In genomic region chr20:63260943-63261807, GRCh38 we compare ENCODE assay signal across 18 cellular contexts. TPM values are rescaled to one million over a fixed set of nuclear protein-coding genes. Genes with fewer than 3 reads are reported as not detected.
A peak's percentile ranks its signal among the peaks of the same experiment; 100 is the strongest.
DNase-seq lines count a peak whose midpoint lies in the region; ATAC-seq and TF ChIP-seq lines count a peak whose summit lies in the region.
"Had no signal": no experiment of that assay in that cellular context is flagged by ENCODE, and none has a peak within 500 bp of the region (broad histone marks: within the 10 kb centered on the region; RNA-seq: fewer than 3 reads in every experiment).

No MANE protein-coding gene starts in this region.

- CTCF ChIA-PET in HEK293 (lab: Yijun Ruan, JAX): interaction anchor here (1.3 kb wide), 1 partner anchor 19 kb away, joined by 3 read pairs; no protein-coding TSS in a partner anchor

- no peaks in the 10 kb centered on the region for H4K20me1 ChIP-seq in neural cell (ENCODE audit: insufficient read depth)

- H3K9me3 ChIP-seq in HEK293 (ENCODE audit: control insufficient read depth, insufficient read depth, low read depth, low read length) (no peaks in the 10 kb centered on the region), neural cell (ENCODE audit: low read length) (no peaks in the 10 kb centered on the region)
- H3K9me3 ChIP-seq: stomach, upper lobe of right lung had no signal

- no peak overlapping the region for H3K4me3 ChIP-seq in HEK293 (ENCODE audit: low read depth, low read length)
- H3K4me3 ChIP-seq in neural cell (ENCODE audit: low read length): no peak overlapping the region
- H3K4me3 ChIP-seq: SK-N-MC, stomach, upper lobe of right lung had no signal

- no peaks in the 10 kb centered on the region for H3K79me2 ChIP-seq in neural cell (replicated peaks; ENCODE audit: insufficient read depth, low read length)
- H3K79me2 ChIP-seq: parathyroid adenoma had no signal

- POLR2A ChIA-PET in HEK293 (lab: Yijun Ruan, JAX): no interaction called here

- H3K9ac ChIP-seq in neural cell (ENCODE audit: low read length): peak overlapping the region; percentile 21
- H3K9ac ChIP-seq: parathyroid adenoma had no signal

- peaks cover 91% of the 10 kb centered on the region for H3K4me1 Mint-ChIP-seq in brain
- H3K4me1 Mint-ChIP-seq: activated B cell treated with CpG ODN at 0.5 μM for 24 hours had no signal

- no peak overlapping the region for H3K4me2 ChIP-seq in neural cell (ENCODE audit: low read length)

- no peaks in the 10 kb centered on the region for H3K36me3 ChIP-seq in HEK293 (ENCODE audit: control insufficient read depth in 2 of 2, insufficient read depth in 1 of 2, low read length in 2 of 2)
- no peaks in the 10 kb centered on the region for H3K36me3 ChIP-seq in neural cell (ENCODE audit: insufficient read depth, low read length)
- H3K36me3 ChIP-seq: stomach, upper lobe of right lung had no signal

- TF ChIP-seq CTCF in HEK293 (tag by site-specific recombination; IDR thresholded peaks at IDR 0.05) (no peak), brain (conservative IDR thresholded peaks at IDR 0.05) (no peak), neural cell (IDR thresholded peaks at IDR 0.05; ENCODE audit: poor library complexity, severe bottlenecking) (no peak)

- no peaks in the 10 kb centered on the region for H3K27me3 ChIP-seq in neural cell (ENCODE audit: insufficient read depth, low read depth, low read length)

- peaks cover 0 to 7% (median 3%) of the 10 kb centered on the region in 5 experiments for H3K9me3 Mint-ChIP-seq in brain
- H3K9me3 Mint-ChIP-seq: activated B cell treated with CpG ODN at 0.5 μM for 24 hours; activated naive CD8-positive, alpha-beta T cell treated with anti-CD3 and anti-CD28 coated beads, Interleukin-2, amount 50 U/mL, for 24 hours; CD4-positive, alpha-beta T cell; T-helper 2 cell treated with Interferon-gamma antibody and Interleukin-4, amounts not matched to agents 5 μg/mL and 100 μg/mL, for 36 hours had no signal

- no peaks in the 10 kb centered on the region for H3K36me3 Mint-ChIP-seq in brain

- DNase-seq in GM19238 (ENCODE audit: insufficient read length, low spot score) (no peak), foreskin melanocyte (no peak)
- DNase-seq: activated B cell treated with CpG ODN at 0.5 μM for 24 hours; activated naive CD8-positive, alpha-beta T cell treated with anti-CD3 and anti-CD28 coated beads, Interleukin-2, amount 50 U/mL, for 24 hours; CD4-positive, alpha-beta T cell; left ventricle myocardium superior; NCI-H1417 treated with DMSO at 0.1 percent for 48 hours; NCI-H226; stomach; upper lobe of right lung had no signal

- H2AFZ ChIP-seq in neural cell (ENCODE audit: low read depth, low read length): no peak overlapping the region
- H2AFZ ChIP-seq: parathyroid adenoma had no signal

- no peak for ATAC-seq in HG03439 (IDR thresholded peaks at IDR 0.05; ENCODE audit: unreplicated experiment)
- ATAC-seq: activated naive CD8-positive, alpha-beta T cell treated with anti-CD3 and anti-CD28 coated beads, Interleukin-2, amount 50 U/mL, for 24 hours; esophagus mucosa; left ventricle myocardium superior; upper lobe of right lung had no signal

- H3K27ac ChIP-seq in HEK293 (ENCODE audit: extremely low read depth, low read depth, low read length) (no peak overlapping the region), neural cell (ENCODE audit: low read length) (no peak overlapping the region)
- H3K27ac ChIP-seq: parathyroid adenoma, SK-N-MC, stomach, upper lobe of right lung had no signal

- peak overlapping the region; percentile 83 to 100 (median 88) for H3K27ac Mint-ChIP-seq in brain
- H3K27ac Mint-ChIP-seq: activated B cell treated with CpG ODN at 0.5 μM for 24 hours; activated naive CD8-positive, alpha-beta T cell treated with anti-CD3 and anti-CD28 coated beads, Interleukin-2, amount 50 U/mL, for 24 hours; CD4-positive, alpha-beta T cell; T-helper 2 cell treated with Interferon-gamma antibody and Interleukin-4, amounts not matched to agents 5 μg/mL and 100 μg/mL, for 36 hours had no signal

- TF ChIP-seq RAD21 in neural cell (conservative IDR thresholded peaks at IDR 0.05): no peak

- H3K9me2 ChIP-seq in neural cell (ENCODE audit: insufficient read depth, low read length): no peaks in the 10 kb centered on the region

- no peak for TF ChIP-seq EP300 in neural cell (conservative IDR thresholded peaks at IDR 0.05; ENCODE audit: poor library complexity, severe bottlenecking)

- H3F3A ChIP-seq in neural cell (ENCODE audit: insufficient read depth, low read length, poor library complexity, severe bottlenecking): no peaks in the 10 kb centered on the region

- H3K27me3 Mint-ChIP-seq in brain: peaks cover 3% of the 10 kb centered on the region

- peak overlapping the region in 4 of 5 experiments; percentile 60 to 73 (median 63) for H3K4me3 Mint-ChIP-seq in brain
- H3K4me3 Mint-ChIP-seq: activated B cell treated with CpG ODN at 0.5 μM for 24 hours; activated naive CD8-positive, alpha-beta T cell treated with anti-CD3 and anti-CD28 coated beads, Interleukin-2, amount 50 U/mL, for 24 hours; CD4-positive, alpha-beta T cell; T-helper 2 cell treated with Interferon-gamma antibody and Interleukin-4, amounts not matched to agents 5 μg/mL and 100 μg/mL, for 36 hours had no signal

- no peaks in the 10 kb centered on the region for H3K4me1 ChIP-seq in HEK293 (ENCODE audit: control insufficient read depth, insufficient read depth, low read length)
- H3K4me1 ChIP-seq: parathyroid adenoma, stomach, upper lobe of right lung had no signal

TF ChIP-seq in HEK293, 187 proteins besides CTCF, POLR2A, EP300 and RAD21:
- TF ChIP-seq ZNF239 (tag by site-specific recombination; IDR thresholded peaks at IDR 0.05): no peak
- no peak for TF ChIP-seq ZNF266 (tag by site-specific recombination; IDR thresholded peaks at IDR 0.05; ENCODE audit: low read depth)
- TF ChIP-seq ZNF292 (tag by site-specific recombination; IDR thresholded peaks at IDR 0.05; ENCODE audit: borderline replicate concordance, low read depth): no peak
- TF ChIP-seq GLIS1 (tag by site-specific recombination; IDR thresholded peaks at IDR 0.05): peak; percentile 41
- no peak for TF ChIP-seq AEBP2 (tag by site-specific recombination; IDR thresholded peaks at IDR 0.05; ENCODE audit: borderline replicate concordance)
- TF ChIP-seq ZBTB17 (tag by site-specific recombination; IDR thresholded peaks at IDR 0.05): peak; percentile 60
- no peak for TF ChIP-seq ZNF473 (tag by site-specific recombination; IDR thresholded peaks at IDR 0.05)
- no peak for TF ChIP-seq ZNF629 (tag by site-specific recombination; IDR thresholded peaks at IDR 0.05)
- peak; percentile 53 for TF ChIP-seq ZIC2 (tag by site-specific recombination; IDR thresholded peaks at IDR 0.05)

TF ChIP-seq in neural cell, 6 proteins besides CTCF, POLR2A, EP300 and RAD21:
- TF ChIP-seq EZH2 (IDR thresholded peaks at IDR 0.05; ENCODE audit: borderline replicate concordance, insufficient read depth, low read length, poor library complexity, severe bottlenecking) (no peak), TAF1 (IDR thresholded peaks at IDR 0.05; ENCODE audit: low read depth) (no peak), SMC3 (conservative IDR thresholded peaks at IDR 0.05; ENCODE audit: poor library complexity) (no peak), MXI1 (conservative IDR thresholded peaks at IDR 0.05; ENCODE audit: poor library complexity, severe bottlenecking) (no peak)
- TF ChIP-seq, protein P1, sequence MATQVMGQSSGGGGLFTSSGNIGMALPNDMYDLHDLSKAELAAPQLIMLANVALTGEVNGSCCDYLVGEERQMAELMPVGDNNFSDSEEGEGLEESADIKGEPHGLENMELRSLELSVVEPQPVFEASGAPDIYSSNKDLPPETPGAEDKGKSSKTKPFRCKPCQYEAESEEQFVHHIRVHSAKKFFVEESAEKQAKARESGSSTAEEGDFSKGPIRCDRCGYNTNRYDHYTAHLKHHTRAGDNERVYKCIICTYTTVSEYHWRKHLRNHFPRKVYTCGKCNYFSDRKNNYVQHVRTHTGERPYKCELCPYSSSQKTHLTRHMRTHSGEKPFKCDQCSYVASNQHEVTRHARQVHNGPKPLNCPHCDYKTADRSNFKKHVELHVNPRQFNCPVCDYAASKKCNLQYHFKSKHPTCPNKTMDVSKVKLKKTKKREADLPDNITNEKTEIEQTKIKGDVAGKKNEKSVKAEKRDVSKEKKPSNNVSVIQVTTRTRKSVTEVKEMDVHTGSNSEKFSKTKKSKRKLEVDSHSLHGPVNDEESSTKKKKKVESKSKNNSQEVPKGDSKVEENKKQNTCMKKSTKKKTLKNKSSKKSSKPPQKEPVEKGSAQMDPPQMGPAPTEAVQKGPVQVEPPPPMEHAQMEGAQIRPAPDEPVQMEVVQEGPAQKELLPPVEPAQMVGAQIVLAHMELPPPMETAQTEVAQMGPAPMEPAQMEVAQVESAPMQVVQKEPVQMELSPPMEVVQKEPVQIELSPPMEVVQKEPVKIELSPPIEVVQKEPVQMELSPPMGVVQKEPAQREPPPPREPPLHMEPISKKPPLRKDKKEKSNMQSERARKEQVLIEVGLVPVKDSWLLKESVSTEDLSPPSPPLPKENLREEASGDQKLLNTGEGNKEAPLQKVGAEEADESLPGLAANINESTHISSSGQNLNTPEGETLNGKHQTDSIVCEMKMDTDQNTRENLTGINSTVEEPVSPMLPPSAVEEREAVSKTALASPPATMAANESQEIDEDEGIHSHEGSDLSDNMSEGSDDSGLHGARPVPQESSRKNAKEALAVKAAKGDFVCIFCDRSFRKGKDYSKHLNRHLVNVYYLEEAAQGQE (IDR thresholded peaks at IDR 0.05; ENCODE audit: borderline replicate concordance): no peak
TF ChIP-seq in neural cell: peak in this region for 0.

RNA-seq across cellular contexts. Expression of gene NKAIN4, which starts 6.9 kb away (rescaled TPM):
- polyA plus RNA-seq in brain (ENCODE audit: insufficient read depth, low read depth, low replicate concordance): 17.7 TPM
- polyA plus RNA-seq in neural cell: 11.2 and 18.7 TPM in 2 replicates
- 5.4 TPM in 2 replicates for polyA minus RNA-seq in neural cell

RNA-seq across cellular contexts. Expression of gene ARFGAP1, which starts 11.4 kb away (rescaled TPM):
- 42.2 TPM for polyA plus RNA-seq in brain (ENCODE audit: insufficient read depth, low read depth, low replicate concordance)
- 70.2 and 82.0 TPM in 2 replicates for polyA plus RNA-seq in neural cell
- polyA minus RNA-seq in neural cell: 40.6 and 47.7 TPM in 2 replicates

RNA-seq across cellular contexts. Expression of gene BIRC7, which starts 25.5 kb away (rescaled TPM):
- polyA plus RNA-seq in brain (ENCODE audit: insufficient read depth, low read depth, low replicate concordance) (not detected), neural cell (not detected in 2 replicates)
- polyA minus RNA-seq in neural cell: not detected in 2 replicates
- polyA plus RNA-seq: stomach had no signal

RNA-seq across cellular contexts. Expression of gene COL20A1, which starts 31.8 kb away (rescaled TPM):
- polyA plus RNA-seq in brain (ENCODE audit: insufficient read depth, low read depth, low replicate concordance) (4.3 TPM), neural cell (0.46 and 1.1 TPM in 2 replicates)
- polyA minus RNA-seq in neural cell: not detected in 2 replicates

RNA-seq across cellular contexts. Expression of gene YTHDF1, which starts 45.2 kb away (rescaled TPM):
- polyA plus RNA-seq in brain (ENCODE audit: insufficient read depth, low read depth, low replicate concordance): 41.3 TPM
- 36.9 and 38.2 TPM in 2 replicates for polyA plus RNA-seq in neural cell
- 30.9 and 33.9 TPM in 2 replicates for polyA minus RNA-seq in neural cell
